Comparison of ENCODE assay signal across 8 cellular contexts in genomic region chr10:87635498-87636312, GRCh38. TPM values are rescaled to one million over a fixed set of nuclear protein-coding genes. Genes with fewer than 3 reads are reported as not detected.
A peak's percentile ranks its signal among the peaks of the same experiment; 100 is the strongest.
DNase-seq lines count a peak whose midpoint lies in the region; ATAC-seq, FAIRE-seq and TF ChIP-seq lines count a peak whose summit lies in the region.

No MANE protein-coding gene starts in this region.

- no TSS peak for BruUV-seq in HepG2 (replicated peaks; lab: Mats Ljungman, UMichigan)

- WGBS in HepG2 (ENCODE audit: low lambda C conversion rate), result 3% methylated on average over 5 of the region's 5 CpGs

- CTCF ChIA-PET in activated B cell treated with CpG ODN at 0.5 μM for 24 hours (lab: Charles Lee) (no interaction called here), HepG2 (lab: Yijun Ruan, JAX; ENCODE audit: low intra/inter-chr PET ratio, low total read pairs) (no interaction called here)

- no peaks in the 10 kb centered on the region for H3K36me3 Mint-ChIP-seq in activated B cell treated with CpG ODN at 0.5 μM for 24 hours (ENCODE audit: low read depth)

- no peak overlapping the region for H2AFZ ChIP-seq in HepG2 (ENCODE audit: low read length)

- H3K27ac ChIP-seq in HepG2 (ENCODE audit: extremely low read length, insufficient read depth, low read length) (no peak overlapping the region), WERI-Rb-1 (no peak overlapping the region)

- peak overlapping the region; percentile 63 for H3K4me2 ChIP-seq in HepG2 (ENCODE audit: low read depth, low read length)

- TF ChIP-seq RAD21 in HepG2 (CRISPR knock-in tag; IDR thresholded peaks at IDR 0.05), result no peak

- no peak overlapping the region for H3K27ac Mint-ChIP-seq in activated B cell treated with CpG ODN at 0.5 μM for 24 hours

- no peak overlapping the region for H3K9ac ChIP-seq in HepG2 (ENCODE audit: insufficient read depth, low read depth, low read length)

- H3K36me3 ChIP-seq in HepG2 (replicated peaks in 1 of 2; ENCODE audit: control insufficient read depth in 1 of 2, insufficient read depth in 2 of 2, low read length in 2 of 2) (no peaks in the 10 kb centered on the region), WERI-Rb-1 (no peaks in the 10 kb centered on the region)

- POLR2A ChIA-PET in activated B cell treated with CpG ODN at 0.5 μM for 24 hours (lab: Charles Lee) (no interaction called here), HepG2 (lab: Yijun Ruan, JAX) (no interaction called here)

- no peak for TF ChIP-seq POLR2A in HepG2 (IDR thresholded peaks at IDR 0.05; ENCODE audit: insufficient read depth in 1 of 2, low read depth in 2 of 2, low read length in 2 of 2)

- DNase-seq in activated B cell treated with CpG ODN at 0.5 μM for 24 hours (no peak), HepG2 (ENCODE audit: low spot score) (peak; percentile 43), Right ventricle myocardium superior (no peak), left ventricle myocardium superior (no peak), GOT3 (lab: John Stamatoyannopoulos, UW) (no peak), WERI-Rb-1 (no peak)

- H3K27me3 Mint-ChIP-seq in activated B cell treated with CpG ODN at 0.5 μM for 24 hours, result no peaks in the 10 kb centered on the region

- no peak for TF ChIP-seq EP300 in HepG2 (IDR thresholded peaks at IDR 0.05; ENCODE audit: low read depth in 2 of 2, low read length in 2 of 2)
- TF ChIP-seq EP300 in HepG2 (CRISPR knock-in tag; IDR thresholded peaks at IDR 0.05; ENCODE audit: borderline replicate concordance), result no peak

- H3K27me3 ChIP-seq in HepG2 (ENCODE audit: control insufficient read depth in 1 of 2, insufficient read depth in 2 of 2, low read length in 2 of 2) (no peaks in the 10 kb centered on the region), WERI-Rb-1 (ENCODE audit: insufficient read depth, low read depth, severe bottlenecking) (no peaks in the 10 kb centered on the region)

- no peak for FAIRE-seq in HepG2 (lab: Jason Lieb, UNC)

- H4K20me1 ChIP-seq in HepG2 (ENCODE audit: insufficient read depth, low read length), result no peaks in the 10 kb centered on the region

- H3K9me3 ChIP-seq in HepG2 (ENCODE audit: low read length) (0 out of 2 replicates have a peak, but pooled peaks cover 3% of the 10 kb centered on the region), WERI-Rb-1 (ENCODE audit: severe bottlenecking) (no peaks in the 10 kb centered on the region)

- in situ Hi-C loops in HepG2 (cut with HindIII; ENCODE audit: extremely low pct_ligation_motif_present, low pct_unique_long_range_greater_than_20kb), result no loop called here

- peaks cover 19% of the 10 kb centered on the region for H3K4me1 ChIP-seq in HepG2 (ENCODE audit: insufficient read depth, low read length)

- H3K79me2 ChIP-seq in HepG2 (ENCODE audit: insufficient read depth, low read length), result no peaks in the 10 kb centered on the region

- TF ChIP-seq CTCF in activated B cell treated with CpG ODN at 0.5 μM for 24 hours (IDR thresholded peaks at IDR 0.05) (no peak), HepG2 (CRISPR knock-in tag; IDR thresholded peaks at IDR 0.05) (no peak), WERI-Rb-1 (IDR thresholded peaks at IDR 0.05; ENCODE audit: low read depth, low read length) (no peak)

- H3K9me3 Mint-ChIP-seq in activated B cell treated with CpG ODN at 0.5 μM for 24 hours, result peaks cover 6% of the 10 kb centered on the region

- no peak overlapping the region for H3K4me3 Mint-ChIP-seq in activated B cell treated with CpG ODN at 0.5 μM for 24 hours

- H3K4me1 Mint-ChIP-seq in activated B cell treated with CpG ODN at 0.5 μM for 24 hours, result peaks cover 7% of the 10 kb centered on the region

- intact Hi-C loops in activated B cell treated with CpG ODN at 0.5 μM for 24 hours (cut with micrococcal nuclease) (no loop called here), HepG2 (cut with micrococcal nuclease; ENCODE audit: unreplicated experiment) (no loop called here), Right ventricle myocardium superior (cut with DNase I) (no loop called here), left ventricle myocardium superior (cut with micrococcal nuclease) (no loop called here)

- ATAC-seq in GM18502 (IDR thresholded peaks at IDR 0.05; ENCODE audit: poor library complexity, unreplicated experiment), result peak; percentile 80
- peak; percentile 76 for ATAC-seq in HG03135 (IDR thresholded peaks at IDR 0.05; ENCODE audit: unreplicated experiment)
- ATAC-seq in activated B cell treated with CpG ODN at 0.5 μM for 24 hours (ENCODE audit: low read depth), result peak; percentile 60
- ATAC-seq in HepG2, result peak; percentile 80
- ATAC-seq in Right ventricle myocardium superior (ENCODE audit: poor library complexity), result no peak
- ATAC-seq in left ventricle myocardium superior, result no peak

- no peak overlapping the region; a peak in 1 of 6 replicates for H3K4me3 ChIP-seq in HepG2 (replicated peaks in 1 of 3; ENCODE audit: insufficient read depth in 1 of 3, low read depth in 2 of 3, low read length in 3 of 3)
- H3K4me3 ChIP-seq in WERI-Rb-1 (ENCODE audit: low read depth, low read length), result no peak overlapping the region

TF ChIP-seq in HepG2, 621 proteins besides CTCF, POLR2A, EP300 and RAD21 (continues in another document):
- no peak for TF ChIP-seq JUNB (CRISPR knock-in tag; IDR thresholded peaks at IDR 0.05; ENCODE audit: borderline replicate concordance)
- no peak for TF ChIP-seq NFE2L1 (CRISPR knock-in tag; IDR thresholded peaks at IDR 0.05; ENCODE audit: borderline replicate concordance)
- TF ChIP-seq PAF1 (CRISPR knock-in tag; IDR thresholded peaks at IDR 0.05), result no peak
- TF ChIP-seq BRD4 (CRISPR knock-in tag; IDR thresholded peaks at IDR 0.05), result no peak
- no peak for TF ChIP-seq NFATC3 (CRISPR knock-in tag; IDR thresholded peaks at IDR 0.05)
- TF ChIP-seq JARID2 (CRISPR knock-in tag; IDR thresholded peaks at IDR 0.05; ENCODE audit: insufficient replicate concordance), result no peak
- TF ChIP-seq HNRNPK (IDR thresholded peaks at IDR 0.05; ENCODE audit: low read depth, low read length, poor library complexity, severe bottlenecking), result no peak
- no peak for TF ChIP-seq CAMTA2 (CRISPR knock-in tag; IDR thresholded peaks at IDR 0.05; ENCODE audit: borderline replicate concordance)
- TF ChIP-seq ZBTB34 (CRISPR knock-in tag; IDR thresholded peaks at IDR 0.05), result no peak
- no peak for TF ChIP-seq HNRNPL (IDR thresholded peaks at IDR 0.05; ENCODE audit: low read depth, low read length)
- TF ChIP-seq EZH2 (conservative IDR thresholded peaks at IDR 0.05; ENCODE audit: low read depth, low read length), result no peak
- TF ChIP-seq FOXP4 (CRISPR knock-in tag; IDR thresholded peaks at IDR 0.05), result no peak

RNA-seq across cellular contexts. Expression of gene PAPSS2, which starts 24.0 kb away (rescaled TPM):
- total RNA-seq in activated B cell treated with CpG ODN at 0.5 μM for 24 hours, result not detected in 2 replicates
- total RNA-seq in HepG2 (2016; rRNA removed; fragmentation: Illumina TruSeq; extraction: Trizol), result 0.11 and 0.17 TPM in 2 replicates
- total RNA-seq in HepG2 (2016; cell fraction: cytosol; rRNA removed; fragmentation: Illumina TruSeq; extraction: Trizol; ENCODE audit: low read depth), result not detected in 2 replicates
- 0.13 and 0.58 TPM in 2 replicates for total RNA-seq in HepG2 (2016; cell fraction: insoluble cytoplasmic fraction; rRNA removed; fragmentation: Illumina TruSeq; extraction: Trizol)
- 0.09 and 0.17 TPM in 2 replicates for total RNA-seq in HepG2 (2016; cell fraction: membrane; rRNA removed; fragmentation: Illumina TruSeq; extraction: Trizol)
- total RNA-seq in HepG2 (2016; cell fraction: nucleus; rRNA removed; fragmentation: Illumina TruSeq; extraction: Trizol), result 0.09 TPM in 2 replicates
- polyA plus RNA-seq in HepG2 (2011; rRNA removed), result 0.12 and 0.21 TPM in 2 replicates
- polyA plus RNA-seq in HepG2 (2011; cell fraction: cytosol; rRNA removed), result 0.11 and 0.22 TPM in 2 replicates
- 0.11 and 0.14 TPM in 2 replicates for polyA plus RNA-seq in HepG2 (2011; cell fraction: nucleus; rRNA removed)
- 0.17 and 0.24 TPM in 2 replicates for polyA plus RNA-seq in HepG2 (2012)
- 0.09 and 0.28 TPM in 2 replicates for polyA plus RNA-seq in HepG2 (2016; cell fraction: cytosol; fragmentation: Illumina TruSeq; extraction: Trizol; ENCODE audit: low read depth)
- polyA plus RNA-seq in HepG2 (2016; cell fraction: insoluble cytoplasmic fraction; fragmentation: Illumina TruSeq; extraction: Trizol; ENCODE audit: low read depth), result 0.20 and 0.27 TPM in 2 replicates
- 0.09 and 0.24 TPM in 2 replicates for polyA plus RNA-seq in HepG2 (2016; cell fraction: membrane; fragmentation: Illumina TruSeq; extraction: Trizol; ENCODE audit: low read depth)
- polyA plus RNA-seq in HepG2 (2016; cell fraction: nucleus; fragmentation: Illumina TruSeq; extraction: Trizol; ENCODE audit: insufficient read depth, low read depth), result 0.19 and 0.27 TPM in 2 replicates
- 6.3 TPM in 1 of 2 replicates, not detected in the other for polyA minus RNA-seq in HepG2 (2011; rRNA and poly(A)+ RNA removed; ENCODE audit: low replicate concordance)
- polyA minus RNA-seq in HepG2 (2011; cell fraction: cytosol; rRNA and poly(A)+ RNA removed), result 0.10 and 2.5 TPM in 2 replicates
- polyA minus RNA-seq in HepG2 (2011; cell fraction: nucleus; rRNA and poly(A)+ RNA removed), result 0.13 and 0.25 TPM in 2 replicates
- 8.6 TPM for total RNA-seq in Right ventricle myocardium superior
- total RNA-seq in left ventricle myocardium superior, result 11.8 TPM

Comparison
In these comparisons a context has a peak if more than half of its experiments do, and no peak if none do; other contexts are left out.
1. ATAC-seq: peak in GM18502 (single experiment), HG03135 (single experiment), activated B cell treated with CpG ODN at 0.5 μM for 24 hours (single experiment) and HepG2 (single experiment); none in Right ventricle myocardium superior (single experiment) and left ventricle myocardium superior (single experiment).